Comparison of ENCODE assay signal across 8 cellular contexts in genomic region chr1:156114919-156115513, GRCh38. TPM values are rescaled to one million over a fixed set of nuclear protein-coding genes. Genes with fewer than 3 reads are reported as not detected.
DNase-seq lines count a peak whose midpoint lies in the region; ATAC-seq, FAIRE-seq and TF ChIP-seq lines count a peak whose summit lies in the region.

No MANE protein-coding gene starts in this region.

- peaks cover 4% of the 10 kb centered on the region; the same call in 1 of the 2 replicates for H3K9me3 ChIP-seq in AG04450 (ENCODE audit: control insufficient read depth, insufficient read depth, low read length)
- H3K9me3 ChIP-seq in body of pancreas, result no peaks in the 10 kb centered on the region
- H3K9me3 ChIP-seq in kidney (ENCODE audit: control insufficient read depth in 1 of 2, low read length in 2 of 2), result no peaks in the 10 kb centered on the region

- H3K9ac ChIP-seq in kidney (ENCODE audit: low read length in 2 of 2), result peak overlapping the region; percentile 89 to 100

- no peak for TF ChIP-seq CTCF in AG04450 (IDR thresholded peaks at IDR 0.05; ENCODE audit: low read depth, low read length)
- TF ChIP-seq CTCF in body of pancreas (IDR thresholded peaks at IDR 0.05), result no peak
- no peak for TF ChIP-seq CTCF in kidney (IDR thresholded peaks at IDR 0.05; ENCODE audit: borderline replicate concordance, extremely low read depth, insufficient read depth)

- FAIRE-seq in kidney (lab: Jason Lieb, UNC), result no peak

- H3K4me1 ChIP-seq in body of pancreas (peaks cover 47% of the 10 kb centered on the region), kidney (ENCODE audit: control insufficient read depth in 1 of 2, insufficient read depth in 1 of 2, low read depth in 1 of 2, low read length in 2 of 2) (peaks cover 16 to 27% of the 10 kb centered on the region in 2 donors)

- CTCF ChIA-PET in AG04450 (lab: Charles Lee), result interaction anchor here (6.3 to 32.7 kb wide), 2 partner anchors 15 to 17 kb away, joined by 37 to 682 read pairs; no protein-coding TSS in a partner anchor

- peak; percentile 17 for ATAC-seq in GM19328 (IDR thresholded peaks at IDR 0.05; ENCODE audit: unreplicated experiment)
- peak; percentile 52 for ATAC-seq in body of pancreas

- 1 to 7% methylated on average over 3 to 49 of the region's 49 CpGs for WGBS in body of pancreas, 2 donors

- peaks cover 25% of the 10 kb centered on the region for H3K27me3 Mint-ChIP-seq in stimulated activated naive CD8-positive, alpha-beta T cell treated with anti-CD3 and anti-CD28 coated beads, Interleukin-15, Interleukin-2, amounts not matched to agents 100 ng/mL and 50 ng/mL, for 24 hours

- POLR2A ChIA-PET in AG04450 (lab: Yijun Ruan, JAX), result interaction anchor here (1.1 to 5.9 kb wide), 9 partner anchors 8 to 98 kb away, joined by 5 to 125 read pairs (median 6); partner anchors contain the start of gene PMF1

- H3K27ac Mint-ChIP-seq in stimulated activated naive CD8-positive, alpha-beta T cell treated with anti-CD3 and anti-CD28 coated beads, Interleukin-15, Interleukin-2, amounts not matched to agents 100 ng/mL and 50 ng/mL, for 24 hours, result peak overlapping the region; percentile 58

- DNase-seq in AG04450 (ENCODE audit: low read depth, low spot score) (no peak), NCI-H345 treated with DMSO at 0.1 percent for 48 hours (lab: John Stamatoyannopoulos, UW; ENCODE audit: unreplicated experiment) (peak; percentile 71), body of pancreas (peak in 1 of 4 donors; percentile 34), kidney (peak; percentile 85), putamen (ENCODE audit: low spot score) (no peak), GM19240 (ENCODE audit: insufficient read length, low spot score) (no peak)

- H3K4me1 Mint-ChIP-seq in stimulated activated naive CD8-positive, alpha-beta T cell treated with anti-CD3 and anti-CD28 coated beads, Interleukin-15, Interleukin-2, amounts not matched to agents 100 ng/mL and 50 ng/mL, for 24 hours (ENCODE audit: low read depth), result peaks cover 50% of the 10 kb centered on the region

- H3K4me3 ChIP-seq in AG04450 (ENCODE audit: low read depth, low read length) (peak overlapping the region; percentile 100), body of pancreas (peak overlapping the region; percentile 89 to 91), kidney (ENCODE audit: low read length in 2 of 2) (peak overlapping the region; percentile 89 to 99)

- H3K9me3 Mint-ChIP-seq in stimulated activated naive CD8-positive, alpha-beta T cell treated with anti-CD3 and anti-CD28 coated beads, Interleukin-15, Interleukin-2, amounts not matched to agents 100 ng/mL and 50 ng/mL, for 24 hours, result no peaks in the 10 kb centered on the region

- intact Hi-C loops in body of pancreas (cut with DNase I), result no loop called here
- intact Hi-C loops in kidney (cut with DNase I), result no loop called here

- peaks cover 18% of the 10 kb centered on the region for H3K36me3 Mint-ChIP-seq in stimulated activated naive CD8-positive, alpha-beta T cell treated with anti-CD3 and anti-CD28 coated beads, Interleukin-15, Interleukin-2, amounts not matched to agents 100 ng/mL and 50 ng/mL, for 24 hours (ENCODE audit: low read depth)

- peak in 2 of 3 donors; percentile 3 to 57 for TF ChIP-seq POLR2A in body of pancreas (IDR thresholded peaks at IDR 0.05)

- H3K4me3 Mint-ChIP-seq in stimulated activated naive CD8-positive, alpha-beta T cell treated with anti-CD3 and anti-CD28 coated beads, Interleukin-15, Interleukin-2, amounts not matched to agents 100 ng/mL and 50 ng/mL, for 24 hours, result peak overlapping the region; percentile 92

- H3K36me3 ChIP-seq in body of pancreas (replicated peaks in 1 of 2; ENCODE audit: insufficient read depth in 1 of 2, low read depth in 2 of 2) (no peaks in the 10 kb centered on the region), kidney (ENCODE audit: control insufficient read depth in 1 of 2, insufficient read depth in 2 of 2, low read length in 2 of 2) (no peaks in the 10 kb centered on the region)

- H3K27me3 ChIP-seq in AG04450 (ENCODE audit: control insufficient read depth, insufficient read depth, low read length) (no peaks in the 10 kb centered on the region), body of pancreas (no peaks in the 10 kb centered on the region)

- H3K27ac ChIP-seq in AG04450 (ENCODE audit: low read depth, low read length) (peak overlapping the region; percentile 87), body of pancreas (peak overlapping the region; percentile 87 to 96 (median 95)), kidney (ENCODE audit: low read depth in 2 of 2, low read length in 2 of 2) (peak overlapping the region; percentile 95 to 99)

RNA-seq across cellular contexts. Expression of gene LMNA, which starts 0.5 kb away (rescaled TPM):
- polyA plus RNA-seq in AG04450 (2011; rRNA removed) (365 and 382 TPM in 2 replicates), kidney (ENCODE audit: insufficient read depth, low read depth, low replicate concordance) (145 TPM)
- 379 and 407 TPM in 2 replicates for polyA minus RNA-seq in AG04450 (2011; rRNA and poly(A)+ RNA removed)
- total RNA-seq in body of pancreas (100 to 1,000 TPM; 152 to 186 TPM), kidney (384 TPM)

RNA-seq across cellular contexts. Expression of gene MEX3A, which starts 32.8 kb away (rescaled TPM):
- 11.8 and 14.6 TPM in 2 replicates for polyA plus RNA-seq in AG04450 (2011; rRNA removed)
- polyA minus RNA-seq in AG04450 (2011; rRNA and poly(A)+ RNA removed), result 13.9 and 14.3 TPM in 2 replicates
- 1 to 10 TPM in 1 of 2 donors, under 1 TPM in 1; 0.99 to 4.7 TPM for total RNA-seq in body of pancreas
- total RNA-seq in kidney, result 1.7 TPM
- polyA plus RNA-seq in kidney (ENCODE audit: insufficient read depth, low read depth, low replicate concordance), result 1.0 TPM

RNA-seq across cellular contexts. Expression of gene SEMA4A, which starts 38.4 kb away (rescaled TPM):
- polyA plus RNA-seq in AG04450 (2011; rRNA removed), result 0.58 and 0.60 TPM in 2 replicates
- 0.56 and 1.1 TPM in 2 replicates for polyA minus RNA-seq in AG04450 (2011; rRNA and poly(A)+ RNA removed)
- 10 to 100 TPM in 1 of 2 donors, 1 to 10 TPM in 1; 2.6 to 11.9 TPM for total RNA-seq in body of pancreas
- 45.9 TPM for total RNA-seq in kidney
- polyA plus RNA-seq in kidney (ENCODE audit: insufficient read depth, low read depth, low replicate concordance), result 16.4 TPM

RNA-seq across cellular contexts. Expression of gene RAB25, which starts 54.1 kb away (rescaled TPM):
- polyA plus RNA-seq in AG04450 (2011; rRNA removed) (not detected in 2 replicates), kidney (ENCODE audit: insufficient read depth, low read depth, low replicate concordance) (73.0 TPM)
- polyA minus RNA-seq in AG04450 (2011; rRNA and poly(A)+ RNA removed), result not detected in 2 replicates
- total RNA-seq in body of pancreas (10 to 100 TPM; 31.3 to 66.7 TPM), kidney (51.4 TPM)

Comparison
In these comparisons a context has a peak if more than half of its experiments do, and no peak if none do; other contexts are left out.
1. DNase-seq: peak in NCI-H345 treated with DMSO at 0.1 percent for 48 hours (single experiment) and kidney (single experiment); none in AG04450 (single experiment), putamen (single experiment) and GM19240 (single experiment).
2. Peak in every context shown above with its lines, with median percentiles within 50 percentile points of each other: H3K27ac ChIP-seq and H3K4me3 ChIP-seq.